In the genomic region with DNA sequence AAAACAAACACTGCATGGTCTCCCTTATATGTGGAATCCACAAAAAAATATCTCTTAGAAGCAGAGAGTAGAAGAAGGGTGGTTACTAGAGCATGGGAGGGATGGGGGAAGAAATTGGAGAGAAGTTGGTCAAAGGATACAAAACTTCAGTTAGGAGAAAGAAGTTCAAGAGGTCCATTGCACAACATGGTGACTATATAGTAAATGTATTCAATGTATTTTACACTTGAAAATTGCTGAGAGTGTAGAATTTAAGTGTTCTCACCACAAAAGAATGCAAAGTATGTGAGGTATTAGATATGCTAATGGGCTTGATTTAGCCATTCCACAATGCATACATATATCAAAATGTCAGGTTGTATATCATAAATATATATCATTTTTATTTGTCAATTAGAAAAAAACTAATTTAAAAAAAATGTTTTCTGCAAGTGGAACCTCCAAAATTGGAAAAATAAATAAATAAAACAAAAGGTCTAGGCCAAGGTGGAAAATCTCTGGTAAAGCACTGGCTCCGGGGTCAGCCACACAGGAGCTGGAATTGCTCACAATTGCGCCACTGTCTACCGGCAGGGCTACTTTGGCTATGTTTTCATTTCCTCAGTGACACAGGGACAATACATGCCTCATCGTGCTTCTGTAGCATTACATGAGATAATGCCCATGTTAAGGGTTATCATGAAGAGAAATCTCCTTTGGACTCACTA, we compare ENCODE assay signal across 17 cellular contexts.
DNase-seq lines count a peak whose midpoint lies in the region; ATAC-seq and TF ChIP-seq lines count a peak whose summit lies in the region.
"Had no signal": no experiment of that assay in that cellular context is flagged by ENCODE, and none has a peak within 500 bp of the region (broad histone marks: within the 10 kb centered on the region; RNA-seq: fewer than 3 reads in every experiment).

No MANE protein-coding gene starts in this region.

- no peak overlapping the region for H2AFZ ChIP-seq in PC-9

- no TSS peak for BruUV-seq in PC-9 (replicated peaks; lab: Mats Ljungman, UMichigan)

- H3K23ac ChIP-seq in mesendoderm (ENCODE audit: low read length): no peak overlapping the region

- H4K20me1 ChIP-seq in PC-9 (ENCODE audit: insufficient read depth): no peaks in the 10 kb centered on the region

- H3K9me3 ChIP-seq in PC-9 (ENCODE audit: insufficient read depth, low read depth): peaks cover 5% of the 10 kb centered on the region; the same call in 1 of the 2 replicates

- H3K4me3 ChIP-seq in PC-9: no peak overlapping the region
- H3K4me3 ChIP-seq in mesendoderm (ENCODE audit: low read length): no peak overlapping the region

- DNase-seq in ELR (ENCODE audit: low read depth) (peak; percentile 88), PC-9 (peak; percentile 45 to 92), dermis microvascular lymphatic vessel endothelial cell (ENCODE audit: low read depth in 2 of 2) (peak; percentile 50 to 56), mesendoderm (peak; percentile 82), NCI-H446 (lab: John Stamatoyannopoulos, UW) (no peak), C1 segment of cervical spinal cord (lab: John Stamatoyannopoulos, UW) (no peak), NCI-H2029 treated with DMSO at 0.1 percent for 48 hours (lab: John Stamatoyannopoulos, UW) (no peak)
- DNase-seq: CD4-positive, CD25-positive, alpha-beta regulatory T cell; immature natural killer cell; Karpas-422; NCI-H2171; nephron progenitor cell; stimulated activated CD4-positive, alpha-beta T cell treated with anti-CD3 and anti-CD28 coated beads, Interleukin-12 subunit alpha, Interleukin-12 subunit beta, amount 100 ng/mL, for 4 hours; stimulated activated CD8-positive, alpha-beta memory T cell treated with anti-CD3 and anti-CD28 coated beads, Interleukin-4, amount 100 ng/mL, for 48 hours had no signal

- H3K4ac ChIP-seq in mesendoderm (ENCODE audit: low read depth, low read length): no peak overlapping the region

- WGBS in mesendoderm (ENCODE audit: extremely low coverage, insufficient coverage, low lambda C conversion rate): no CpG with 5 or more reads among the region's 4 CpGs

- H3K36me3 ChIP-seq in PC-9 (ENCODE audit: low read depth): peaks cover 32% of the 10 kb centered on the region
- H3K36me3 ChIP-seq in mesendoderm (ENCODE audit: control insufficient read depth, insufficient read depth, low read length): no peaks in the 10 kb centered on the region

- POLR2A ChIA-PET in PC-9 (lab: Charles Lee; ENCODE audit: unreplicated experiment): no interaction called here

- H3K9ac ChIP-seq in mesendoderm (ENCODE audit: low read length): no peak overlapping the region

- H2BK15ac ChIP-seq in mesendoderm (replicated peaks; ENCODE audit: low read depth): no peak overlapping the region

- peak overlapping the region; percentile 39 for H3K56ac ChIP-seq in mesendoderm (ENCODE audit: low read length)

- peaks cover 30% of the 10 kb centered on the region for H3F3A ChIP-seq in PC-9 (ENCODE audit: insufficient read depth, low read depth)

- H2BK5ac ChIP-seq in mesendoderm (ENCODE audit: low read length): no peak overlapping the region

- H3K9me2 ChIP-seq in PC-9 (ENCODE audit: insufficient read depth): no peaks in the 10 kb centered on the region

- H4K8ac ChIP-seq in mesendoderm (ENCODE audit: low read depth, low read length): no peak overlapping the region

- H3K4me2 ChIP-seq in PC-9: peak overlapping the region; percentile 61
- no peak overlapping the region for H3K4me2 ChIP-seq in mesendoderm (ENCODE audit: low read length)

- intact Hi-C loops in PC-9 (cut with micrococcal nuclease; ENCODE audit: unreplicated experiment): loop anchor here (1.0 kb wide), 1 partner anchor 9 kb away; no protein-coding TSS in a partner anchor

- ATAC-seq in HG02588 (IDR thresholded peaks at IDR 0.05; ENCODE audit: unreplicated experiment): no peak
- ATAC-seq: HCT116, Panc1 had no signal

- H2BK120ac ChIP-seq in mesendoderm (ENCODE audit: low read depth, low read length): no peak overlapping the region

- no peaks in the 10 kb centered on the region for H3K27me3 ChIP-seq in PC-9 (ENCODE audit: insufficient read depth, low read depth)
- H3K27me3 ChIP-seq in mesendoderm (ENCODE audit: insufficient read depth, low read length, poor library complexity): no peaks in the 10 kb centered on the region

- H3K4me1 ChIP-seq in PC-9 (replicated peaks; ENCODE audit: insufficient read depth) (peaks cover 59% of the 10 kb centered on the region), mesendoderm (ENCODE audit: control insufficient read depth, low read depth, low read length) (no peaks in the 10 kb centered on the region)

- H3K79me1 ChIP-seq in mesendoderm (ENCODE audit: low read length): no peaks in the 10 kb centered on the region

- H3K79me2 ChIP-seq in PC-9 (ENCODE audit: low read depth): no peaks in the 10 kb centered on the region
- H3K79me2 ChIP-seq in mesendoderm (ENCODE audit: control insufficient read depth, insufficient read depth, low read length): no peaks in the 10 kb centered on the region

- CTCF ChIA-PET in PC-9 (lab: Charles Lee): no interaction called here

- H2AK5ac ChIP-seq in mesendoderm (ENCODE audit: low read length): no peak overlapping the region

- H3K27ac ChIP-seq in PC-9: peak overlapping the region; percentile 92
- H3K27ac ChIP-seq in mesendoderm (ENCODE audit: low read depth, low read length): no peak overlapping the region

- no peak overlapping the region for H3K18ac ChIP-seq in mesendoderm (ENCODE audit: low read length)

- H4K5ac ChIP-seq in mesendoderm (ENCODE audit: low read length): no peak overlapping the region

- no peak for TF ChIP-seq CTCF in PC-9 (conservative IDR thresholded peaks at IDR 0.05)

Comparison
In these comparisons a context has a peak if more than half of its experiments do, and no peak if none do; other contexts are left out.
1. DNase-seq: peak in ELR (single experiment), PC-9 (2 of 2), dermis microvascular lymphatic vessel endothelial cell (2 of 2) and mesendoderm (single experiment); none in NCI-H446 (0 of 2), C1 segment of cervical spinal cord (0 of 14) and NCI-H2029 treated with DMSO at 0.1 percent for 48 hours (single experiment).